Comparison of ENCODE assay signal across 9 cellular contexts in genomic region chr10:122462533-122463465, GRCh38. TPM values are rescaled to one million over a fixed set of nuclear protein-coding genes. Genes with fewer than 3 reads are reported as not detected.
A peak's percentile ranks its signal among the peaks of the same experiment; 100 is the strongest.
DNase-seq lines count a peak whose midpoint lies in the region; TF ChIP-seq lines count a peak whose summit lies in the region.
"Had no signal": no experiment of that assay in that cellular context is flagged by ENCODE, and none has a peak within 500 bp of the region (broad histone marks: within the 10 kb centered on the region; RNA-seq: fewer than 3 reads in every experiment).

No MANE protein-coding gene starts in this region.

- no peaks in the 10 kb centered on the region for H3K27me3 ChIP-seq in breast epithelium
- peaks cover 5% of the 10 kb centered on the region for H3K27me3 ChIP-seq in kidney epithelial cell (ENCODE audit: control insufficient read depth, insufficient read depth, low read length)

- peak overlapping the region; percentile 75 to 76 for H3K27ac ChIP-seq in breast epithelium
- H3K27ac ChIP-seq: C4-2B had no signal

- no peaks in the 10 kb centered on the region for H3K36me3 ChIP-seq in breast epithelium
- H3K36me3 ChIP-seq in kidney epithelial cell (ENCODE audit: control insufficient read depth, insufficient read depth, low read length), result no peaks in the 10 kb centered on the region

- peak; percentile 10 for TF ChIP-seq POLR2A in breast epithelium (IDR thresholded peaks at IDR 0.05)

- H3K9me3 ChIP-seq in breast epithelium, result no peaks in the 10 kb centered on the region

- intact Hi-C loops in breast epithelium (cut with DNase I; ENCODE audit: low total_unique reads), result no loop called here

- no peak for TF ChIP-seq CTCF in breast epithelium (IDR thresholded peaks at IDR 0.05)
- no peak for TF ChIP-seq CTCF in kidney epithelial cell (IDR thresholded peaks at IDR 0.05; ENCODE audit: insufficient read depth, low read length, poor library complexity, severe bottlenecking)

- DNase-seq in NCI-H748 (lab: John Stamatoyannopoulos, UW; ENCODE audit: unreplicated experiment), result peak; percentile 53
- DNase-seq in NCI-H748 treated with DMSO at 0.1 percent for 48 hours (lab: John Stamatoyannopoulos, UW), result no peak
- peak in 1 of 2 donors; percentile 45 for DNase-seq in breast epithelium (ENCODE audit: low spot score in 2 of 2)
- DNase-seq in kidney epithelial cell (ENCODE audit: low read depth), result no peak
- peak; percentile 39 for DNase-seq in stimulated activated CD8-positive, alpha-beta memory T cell treated with anti-CD3 and anti-CD28 coated beads, Interleukin-4, amount 100 ng/mL, for 48 hours
- no peak for DNase-seq in inferior parietal cortex (ENCODE audit: extremely low spot score)
- no peak for DNase-seq in NK-92 (lab: John Stamatoyannopoulos, UW; ENCODE audit: unreplicated experiment)
- DNase-seq in COLO829 (ENCODE audit: low spot score), result no peak

- H3K4me3 ChIP-seq in breast epithelium (peak overlapping the region; percentile 72 to 91 (median 81)), kidney epithelial cell (ENCODE audit: low read depth, low read length) (peak overlapping the region; percentile 61)

- H3K4me1 ChIP-seq in breast epithelium, result peaks cover 4 to 6% of the 10 kb centered on the region in 2 donors

RNA-seq across cellular contexts. Expression of gene HTRA1, which starts 1.4 kb away (rescaled TPM):
- total RNA-seq in breast epithelium (100 to 1,000 TPM; 116 to 347 (median 152) TPM), kidney epithelial cell (110 and 125 TPM in 2 replicates)

RNA-seq across cellular contexts. Expression of gene ARMS2, which starts 8.3 kb away (rescaled TPM):
- total RNA-seq in breast epithelium (not detected), kidney epithelial cell (not detected in 2 replicates)

Comparison
In these comparisons a context has a peak if more than half of its experiments do, and no peak if none do; other contexts are left out.
1. DNase-seq: peak in NCI-H748 (single experiment) and stimulated activated CD8-positive, alpha-beta memory T cell treated with anti-CD3 and anti-CD28 coated beads, Interleukin-4, amount 100 ng/mL, for 48 hours (single experiment); none in NCI-H748 treated with DMSO at 0.1 percent for 48 hours (single experiment), kidney epithelial cell (single experiment), inferior parietal cortex (single experiment), NK-92 (single experiment) and COLO829 (single experiment).